Comparison of ENCODE assay signal across 8 cellular contexts in the genomic region with DNA sequence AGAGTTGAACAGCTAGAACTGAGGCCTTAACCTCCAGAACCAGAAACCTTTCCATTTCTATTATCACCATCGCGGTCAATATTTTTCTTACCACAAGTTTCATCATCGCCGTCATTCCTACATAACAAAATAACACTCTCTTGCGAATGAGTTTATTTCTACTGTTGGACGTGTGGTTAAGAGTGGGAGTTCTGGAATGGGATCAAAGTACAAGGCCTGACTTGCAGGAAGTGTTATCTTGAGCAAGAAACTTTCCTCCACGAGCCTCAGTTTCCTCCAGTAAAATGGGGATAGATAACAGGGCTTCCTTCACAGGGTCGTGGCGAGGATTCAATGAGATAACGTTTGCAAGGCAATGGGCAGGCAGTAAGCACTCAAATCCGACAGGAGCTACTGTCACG. TPM values are rescaled to one million over a fixed set of nuclear protein-coding genes. Genes with fewer than 3 reads are reported as not detected.
DNase-seq lines count a peak whose midpoint lies in the region; ATAC-seq and TF ChIP-seq lines count a peak whose summit lies in the region.

No MANE protein-coding gene starts in this region.

- CTCF ChIA-PET in CD4-positive, alpha-beta T cell (lab: Charles Lee): interaction anchor here (0.9 to 2.3 kb wide), 5 partner anchors 48 to 552 kb away, joined by 3 to 6 read pairs (median 5); a partner anchor contains a TSS

- no peak for DNase-seq in CD4-positive, alpha-beta T cell
- peak; percentile 62 for DNase-seq in NB4 (ENCODE audit: low read depth)
- DNase-seq in naive thymus-derived CD8-positive, alpha-beta T cell: no peak
- no peak for DNase-seq in GM20000 (ENCODE audit: low spot score)
- no peak for DNase-seq in pons (ENCODE audit: low spot score)

- peak overlapping the region; percentile 99 for H3K4me3 Mint-ChIP-seq in CD4-positive, alpha-beta T cell
- H3K4me3 Mint-ChIP-seq in dendritic cell treated with granulocyte-macrophage colony-stimulating factor and Interleukin-4, amounts not matched to agents 40 ng/mL and 50 ng/mL, for 4 days: peak overlapping the region; percentile 100
- H3K4me3 Mint-ChIP-seq in naive thymus-derived CD8-positive, alpha-beta T cell: peak overlapping the region; percentile 97 to 100 (median 100)

- H3K27ac ChIP-seq in CD4-positive, alpha-beta T cell (ENCODE audit: low read depth, low read length): peak overlapping the region; percentile 94

- TF ChIP-seq POLR2A in NB4 (IDR thresholded peaks at IDR 0.05; ENCODE audit: extremely low read depth, insufficient read length): no peak

- H3K9me3 ChIP-seq in CD4-positive, alpha-beta T cell (ENCODE audit: control insufficient read depth, low read length): no peaks in the 10 kb centered on the region

- H3K36me3 Mint-ChIP-seq in CD4-positive, alpha-beta T cell (ENCODE audit: low read depth): peaks cover 72% of the 10 kb centered on the region
- H3K36me3 Mint-ChIP-seq in dendritic cell treated with granulocyte-macrophage colony-stimulating factor and Interleukin-4, amounts not matched to agents 40 ng/mL and 50 ng/mL, for 4 days (ENCODE audit: low read depth): peaks cover 53% of the 10 kb centered on the region
- peaks cover 4 to 40% (median 8%) of the 10 kb centered on the region in 3 donors for H3K36me3 Mint-ChIP-seq in naive thymus-derived CD8-positive, alpha-beta T cell

- POLR2A ChIA-PET in CD4-positive, alpha-beta T cell (lab: Charles Lee): interaction anchor here (1.0 to 8.0 kb wide), 16 partner anchors 9 to 297 kb away, joined by 3 to 164 read pairs (median 7); a partner anchor contains a TSS
- POLR2A ChIA-PET in naive thymus-derived CD8-positive, alpha-beta T cell (lab: Charles Lee): interaction anchor here (0.6 to 11.6 kb wide), 11 partner anchors 19 to 1604 kb away, joined by 3 to 217 read pairs (median 4); a partner anchor contains a TSS

- H3K9me3 Mint-ChIP-seq in CD4-positive, alpha-beta T cell: no peaks in the 10 kb centered on the region
- H3K9me3 Mint-ChIP-seq in dendritic cell treated with granulocyte-macrophage colony-stimulating factor and Interleukin-4, amounts not matched to agents 40 ng/mL and 50 ng/mL, for 4 days: no peaks in the 10 kb centered on the region
- no peaks in the 10 kb centered on the region for H3K9me3 Mint-ChIP-seq in naive thymus-derived CD8-positive, alpha-beta T cell

- no peaks in the 10 kb centered on the region for H3K27me3 Mint-ChIP-seq in CD4-positive, alpha-beta T cell
- no peaks in the 10 kb centered on the region for H3K27me3 Mint-ChIP-seq in dendritic cell treated with granulocyte-macrophage colony-stimulating factor and Interleukin-4, amounts not matched to agents 40 ng/mL and 50 ng/mL, for 4 days
- no peaks in the 10 kb centered on the region for H3K27me3 Mint-ChIP-seq in naive thymus-derived CD8-positive, alpha-beta T cell

- H3K27me3 ChIP-seq in CD4-positive, alpha-beta T cell (ENCODE audit: control insufficient read depth, insufficient read depth, low read length): no peaks in the 10 kb centered on the region

- intact Hi-C loops in CD4-positive, alpha-beta T cell (cut with DNase I, micrococcal nuclease): loop anchor here (2.0 to 5.0 kb wide), 7 partner anchors 43 to 873 kb away; a partner anchor contains a TSS
- intact Hi-C loops in dendritic cell treated with granulocyte-macrophage colony-stimulating factor and Interleukin-4, amounts not matched to agents 40 ng/mL and 50 ng/mL, for 4 days (cut with micrococcal nuclease): loop anchor here (5.0 kb wide), 2 partner anchors 72 to 172 kb away; a partner anchor contains a TSS

- peaks cover 74% of the 10 kb centered on the region for H3K4me1 Mint-ChIP-seq in CD4-positive, alpha-beta T cell (ENCODE audit: low read depth)
- H3K4me1 Mint-ChIP-seq in dendritic cell treated with granulocyte-macrophage colony-stimulating factor and Interleukin-4, amounts not matched to agents 40 ng/mL and 50 ng/mL, for 4 days (ENCODE audit: low read depth): peaks cover 42% of the 10 kb centered on the region
- H3K4me1 Mint-ChIP-seq in naive thymus-derived CD8-positive, alpha-beta T cell: peaks cover 23 to 84% (median 54%) of the 10 kb centered on the region in 4 donors

- peak overlapping the region; percentile 98 for H3K4me3 ChIP-seq in NB4 (ENCODE audit: low read depth, low read length)

- no peak for TF ChIP-seq CTCF in CD4-positive, alpha-beta T cell (IDR thresholded peaks at IDR 0.05)
- TF ChIP-seq CTCF in NB4 (IDR thresholded peaks at IDR 0.05; ENCODE audit: low read depth, low read length) (no peak), GM20000 (IDR thresholded peaks at IDR 0.05; ENCODE audit: extremely low read depth, missing control alignments) (no peak)

- H3K27ac Mint-ChIP-seq in CD4-positive, alpha-beta T cell: peak overlapping the region; percentile 96
- H3K27ac Mint-ChIP-seq in dendritic cell treated with granulocyte-macrophage colony-stimulating factor and Interleukin-4, amounts not matched to agents 40 ng/mL and 50 ng/mL, for 4 days: peak overlapping the region; percentile 94
- H3K27ac Mint-ChIP-seq in naive thymus-derived CD8-positive, alpha-beta T cell: peak overlapping the region; percentile 98 to 100 (median 100)

- no peak for ATAC-seq in CD4-positive, alpha-beta T cell (ENCODE audit: poor library complexity)
- no peak for ATAC-seq in naive thymus-derived CD8-positive, alpha-beta T cell
- no peak for ATAC-seq in GM21515 (IDR thresholded peaks at IDR 0.05; ENCODE audit: unreplicated experiment)
- ATAC-seq in GM21360 (IDR thresholded peaks at IDR 0.05; ENCODE audit: unreplicated experiment): no peak

RNA-seq across cellular contexts. Expression of a gene that starts 0.7 kb away (rescaled TPM):
- total RNA-seq in CD4-positive, alpha-beta T cell: 100 to 1,000 TPM in 1 of 2 experiments, 10 to 100 TPM in 1; 95.1 to 104 TPM
- total RNA-seq in naive thymus-derived CD8-positive, alpha-beta T cell: 10 to 100 TPM; 93.4 to 95.7 TPM
- 10 to 100 TPM; 33.3 to 36.6 (median 36.1) TPM for polyA plus RNA-seq in naive thymus-derived CD8-positive, alpha-beta T cell

RNA-seq across cellular contexts. Expression of a gene that starts 2.1 kb away (rescaled TPM):
- 100 to 1,000 TPM; 269 to 270 TPM for total RNA-seq in CD4-positive, alpha-beta T cell
- 100 to 1,000 TPM; 176 to 184 TPM for total RNA-seq in naive thymus-derived CD8-positive, alpha-beta T cell
- polyA plus RNA-seq in naive thymus-derived CD8-positive, alpha-beta T cell: 100 to 1,000 TPM; 287 to 373 (median 324) TPM

RNA-seq across cellular contexts. Expression of a gene that starts 37.6 kb away (rescaled TPM):
- 1 to 10 TPM; 2.1 to 2.6 TPM for total RNA-seq in CD4-positive, alpha-beta T cell
- under 1 TPM; 0.26 to 0.77 TPM for total RNA-seq in naive thymus-derived CD8-positive, alpha-beta T cell
- polyA plus RNA-seq in naive thymus-derived CD8-positive, alpha-beta T cell: under 1 TPM in 2 of 3 donors, not detected in 1; 0.06 to 0.21 TPM

RNA-seq across cellular contexts. Expression of a gene that starts 45.2 kb away (rescaled TPM):
- total RNA-seq in CD4-positive, alpha-beta T cell: 1 to 10 TPM; 2.7 to 3.2 TPM
- total RNA-seq in naive thymus-derived CD8-positive, alpha-beta T cell: 1 to 10 TPM; 4.6 to 5.6 TPM
- polyA plus RNA-seq in naive thymus-derived CD8-positive, alpha-beta T cell: 1 to 10 TPM; 1.2 to 1.8 (median 1.4) TPM
